ENCODE assay signal across 9 cellular contexts in the genomic region with DNA sequence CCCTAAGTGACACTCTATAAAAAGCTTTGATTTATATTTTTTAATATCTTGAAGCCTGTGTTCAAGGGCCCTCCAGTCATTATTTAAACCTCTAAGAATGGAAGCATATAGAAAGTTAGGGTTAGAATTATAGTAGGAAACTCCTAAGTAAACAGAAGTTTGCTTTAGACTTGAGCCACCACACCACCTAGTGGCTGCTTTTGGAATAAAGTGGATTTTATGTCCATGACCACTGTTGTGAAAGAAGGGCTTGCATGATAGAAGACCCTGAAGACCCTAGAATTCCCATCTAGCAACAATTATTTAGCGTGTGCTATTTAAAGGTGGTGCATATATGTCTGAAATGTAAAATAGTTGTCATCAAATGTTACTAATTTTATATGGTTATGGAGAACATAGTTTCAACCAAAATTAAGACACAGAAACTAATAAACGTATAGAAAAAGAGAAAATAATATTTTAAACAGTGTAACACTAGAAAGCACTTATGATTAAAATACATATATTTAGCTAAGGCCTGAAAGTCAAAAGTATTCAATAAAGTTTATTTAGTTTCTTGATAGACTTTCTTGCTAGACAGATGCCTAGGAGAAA. TPM values are rescaled to one million over a fixed set of nuclear protein-coding genes. Genes with fewer than 3 reads are reported as not detected.
DNase-seq lines count a peak whose midpoint lies in the region; ATAC-seq and TF ChIP-seq lines count a peak whose summit lies in the region.
"Had no signal": no experiment of that assay in that cellular context is flagged by ENCODE, and none has a peak within 500 bp of the region (broad histone marks: within the 10 kb centered on the region; RNA-seq: fewer than 3 reads in every experiment).

No MANE protein-coding gene starts in this region.

- DNase-seq in NCI-H524 (lab: John Stamatoyannopoulos, UW) (peak; percentile 8 to 45), NCI-H524 treated with DMSO at 0.1 percent for 48 hours (lab: John Stamatoyannopoulos, UW) (no peak), OCI-M1 (lab: John Stamatoyannopoulos, UW) (peak; percentile 76), dorsolateral prefrontal cortex (peak in 1 of 10 donors; percentile 16), nephron progenitor cell (peak; percentile 57)
- DNase-seq in activated CD8-positive, alpha-beta memory T cell treated with anti-CD3 and anti-CD28 coated beads, Interleukin-2, amount 50 U/mL, for 4 hours, result no peak

- H3K4me3 Mint-ChIP-seq in nephron progenitor cell, result no peak overlapping the region
- H3K4me3 Mint-ChIP-seq: dendritic cell treated with granulocyte-macrophage colony-stimulating factor and Interleukin-4, amounts not matched to agents 40 ng/mL and 50 ng/mL, for 4 days had no signal

- no peak overlapping the region for H3K27ac Mint-ChIP-seq in nephron progenitor cell
- H3K27ac Mint-ChIP-seq: dendritic cell treated with granulocyte-macrophage colony-stimulating factor and Interleukin-4, amounts not matched to agents 40 ng/mL and 50 ng/mL, for 4 days had no signal

- TF ChIP-seq CTCF in dorsolateral prefrontal cortex (IDR thresholded peaks at IDR 0.05 in 54 of 56, conservative IDR thresholded peaks at IDR 0.05 in 2 of 56; ENCODE audit: low read depth in 1 of 56, partially characterized antibody in 56 of 56), result peak; percentile 48 to 85 (median 71)
- TF ChIP-seq CTCF in nephron progenitor cell (IDR thresholded peaks at IDR 0.05), result peak; percentile 77

- intact Hi-C loops in dorsolateral prefrontal cortex (cut with DNase I), result no loop called here

- H3K4me3 ChIP-seq in dorsolateral prefrontal cortex, result no peak overlapping the region

- H3K27me3 ChIP-seq in dorsolateral prefrontal cortex, result no peaks in the 10 kb centered on the region

- no peaks in the 10 kb centered on the region for H3K36me3 Mint-ChIP-seq in nephron progenitor cell (ENCODE audit: low read depth)

- H3K27me3 Mint-ChIP-seq in nephron progenitor cell (ENCODE audit: low read depth, poor library complexity), result peaks cover 6% of the 10 kb centered on the region

- peak; percentile 73 for ATAC-seq in GM19463 (IDR thresholded peaks at IDR 0.05; ENCODE audit: unreplicated experiment)
- peak; percentile 83 for ATAC-seq in HG03469 (IDR thresholded peaks at IDR 0.05; ENCODE audit: unreplicated experiment)

- no peaks in the 10 kb centered on the region for H3K4me1 Mint-ChIP-seq in nephron progenitor cell

- H3K27ac ChIP-seq in dorsolateral prefrontal cortex, result no peak overlapping the region

- no peaks in the 10 kb centered on the region for H3K9me3 Mint-ChIP-seq in nephron progenitor cell
- H3K9me3 Mint-ChIP-seq: dendritic cell treated with granulocyte-macrophage colony-stimulating factor and Interleukin-4, amounts not matched to agents 40 ng/mL and 50 ng/mL, for 4 days had no signal

RNA-seq across cellular contexts. Expression of gene LRRIQ1, which starts 21.3 kb away (rescaled TPM):
- total RNA-seq in dorsolateral prefrontal cortex, result 10 to 100 TPM in 2 of 120 experiments, 1 to 10 TPM in 115, under 1 TPM in 3; 0.56 to 11.7 (median 2.6) TPM

RNA-seq across cellular contexts. Expression of gene TSPAN19, which starts 21.4 kb away (rescaled TPM):
- 10 to 100 TPM in 1 of 120 experiments, 1 to 10 TPM in 109, under 1 TPM in 10; 0.21 to 30.1 (median 2.3) TPM for total RNA-seq in dorsolateral prefrontal cortex

Comparison
In these comparisons a context has a peak if more than half of its experiments do, and no peak if none do; other contexts are left out.
1. DNase-seq: peak in NCI-H524 (2 of 2), OCI-M1 (single experiment) and nephron progenitor cell (single experiment); none in NCI-H524 treated with DMSO at 0.1 percent for 48 hours (single experiment) and activated CD8-positive, alpha-beta memory T cell treated with anti-CD3 and anti-CD28 coated beads, Interleukin-2, amount 50 U/mL, for 4 hours (single experiment).